In the genomic region with DNA sequence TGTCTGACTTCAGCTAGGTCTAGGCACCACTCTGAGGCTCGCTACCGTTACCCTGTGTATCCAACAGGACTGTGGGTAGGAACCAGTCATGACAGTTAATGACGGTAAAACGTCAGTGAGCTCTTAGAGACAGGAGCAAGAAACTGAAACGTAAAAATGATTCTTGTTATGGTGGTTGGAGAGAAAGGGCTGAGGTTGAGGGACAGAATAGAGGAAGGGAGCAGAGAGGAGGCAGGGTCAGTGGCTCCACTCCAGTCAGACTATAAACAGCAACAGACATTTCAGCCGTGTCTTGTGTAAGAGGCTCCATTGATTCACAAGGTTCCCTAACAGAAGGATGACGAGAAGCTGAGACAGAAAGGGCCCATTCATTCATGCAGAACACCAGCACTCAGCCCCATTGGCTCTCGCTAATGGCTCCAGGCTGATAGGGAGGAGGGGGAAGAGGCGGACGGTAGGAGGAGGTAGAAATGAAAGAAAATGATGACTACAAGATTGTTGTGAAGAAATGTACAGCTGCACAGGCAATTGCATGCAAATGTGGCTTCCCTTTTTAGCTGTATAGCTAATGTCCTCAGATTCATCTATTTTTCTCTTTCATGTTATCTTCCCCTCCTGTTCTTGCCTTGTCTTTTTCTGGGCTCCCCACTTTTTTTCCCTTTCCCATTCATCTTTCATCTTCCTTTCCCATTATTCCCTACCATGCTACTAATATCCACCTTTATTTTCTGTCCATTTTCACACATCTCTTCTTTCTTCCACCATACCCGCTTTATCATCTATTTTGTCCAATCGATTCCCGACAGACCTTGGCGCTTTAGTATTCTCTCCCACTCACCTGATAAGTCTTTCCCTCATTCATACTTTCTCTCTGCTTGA, we compare ENCODE assay signal across 2 cellular contexts.
TF ChIP-seq lines count a peak whose summit lies in the region.

No MANE protein-coding gene starts in this region.

TF ChIP-seq in liver, 16 proteins besides CTCF, POLR2A, EP300 and RAD21 (continued from another document):
- TF ChIP-seq, protein P1, sequence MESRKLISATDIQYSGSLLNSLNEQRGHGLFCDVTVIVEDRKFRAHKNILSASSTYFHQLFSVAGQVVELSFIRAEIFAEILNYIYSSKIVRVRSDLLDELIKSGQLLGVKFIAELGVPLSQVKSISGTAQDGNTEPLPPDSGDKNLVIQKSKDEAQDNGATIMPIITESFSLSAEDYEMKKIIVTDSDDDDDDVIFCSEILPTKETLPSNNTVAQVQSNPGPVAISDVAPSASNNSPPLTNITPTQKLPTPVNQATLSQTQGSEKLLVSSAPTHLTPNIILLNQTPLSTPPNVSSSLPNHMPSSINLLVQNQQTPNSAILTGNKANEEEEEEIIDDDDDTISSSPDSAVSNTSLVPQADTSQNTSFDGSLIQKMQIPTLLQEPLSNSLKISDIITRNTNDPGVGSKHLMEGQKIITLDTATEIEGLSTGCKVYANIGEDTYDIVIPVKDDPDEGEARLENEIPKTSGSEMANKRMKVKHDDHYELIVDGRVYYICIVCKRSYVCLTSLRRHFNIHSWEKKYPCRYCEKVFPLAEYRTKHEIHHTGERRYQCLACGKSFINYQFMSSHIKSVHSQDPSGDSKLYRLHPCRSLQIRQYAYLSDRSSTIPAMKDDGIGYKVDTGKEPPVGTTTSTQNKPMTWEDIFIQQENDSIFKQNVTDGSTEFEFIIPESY (IDR thresholded peaks at IDR 0.05), result no peak
- no peak for TF ChIP-seq YY1 (IDR thresholded peaks at IDR 0.05)
- TF ChIP-seq EGR1 (IDR thresholded peaks at IDR 0.05; ENCODE audit: low read depth in 2 of 2), result no peak
- TF ChIP-seq, protein P2, sequence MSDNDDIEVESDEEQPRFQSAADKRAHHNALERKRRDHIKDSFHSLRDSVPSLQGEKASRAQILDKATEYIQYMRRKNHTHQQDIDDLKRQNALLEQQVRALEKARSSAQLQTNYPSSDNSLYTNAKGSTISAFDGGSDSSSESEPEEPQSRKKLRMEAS (IDR thresholded peaks at IDR 0.05), result no peak
- TF ChIP-seq FOXA1 (IDR thresholded peaks at IDR 0.05), result no peak
- no peak for TF ChIP-seq NR2F2 (IDR thresholded peaks at IDR 0.05)
- no peak for TF ChIP-seq HNF4G (IDR thresholded peaks at IDR 0.05)
- no peak for TF ChIP-seq JUND (IDR thresholded peaks at IDR 0.05)

TF ChIP-seq in HepG2, 621 proteins besides CTCF, POLR2A, EP300 and RAD21 (continued from another document):
- TF ChIP-seq, protein P3, sequence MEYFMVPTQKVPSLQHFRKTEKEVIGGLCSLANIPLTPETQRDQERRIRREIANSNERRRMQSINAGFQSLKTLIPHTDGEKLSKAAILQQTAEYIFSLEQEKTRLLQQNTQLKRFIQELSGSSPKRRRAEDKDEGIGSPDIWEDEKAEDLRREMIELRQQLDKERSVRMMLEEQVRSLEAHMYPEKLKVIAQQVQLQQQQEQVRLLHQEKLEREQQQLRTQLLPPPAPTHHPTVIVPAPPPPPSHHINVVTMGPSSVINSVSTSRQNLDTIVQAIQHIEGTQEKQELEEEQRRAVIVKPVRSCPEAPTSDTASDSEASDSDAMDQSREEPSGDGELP (IDR thresholded peaks at IDR 0.05; ENCODE audit: borderline replicate concordance, low read depth), result no peak
- no peak for TF ChIP-seq ZNF20 (CRISPR knock-in tag; IDR thresholded peaks at IDR 0.05)
- TF ChIP-seq ZSCAN20 (CRISPR knock-in tag; IDR thresholded peaks at IDR 0.05; ENCODE audit: borderline replicate concordance), result no peak
- TF ChIP-seq, protein P4, sequence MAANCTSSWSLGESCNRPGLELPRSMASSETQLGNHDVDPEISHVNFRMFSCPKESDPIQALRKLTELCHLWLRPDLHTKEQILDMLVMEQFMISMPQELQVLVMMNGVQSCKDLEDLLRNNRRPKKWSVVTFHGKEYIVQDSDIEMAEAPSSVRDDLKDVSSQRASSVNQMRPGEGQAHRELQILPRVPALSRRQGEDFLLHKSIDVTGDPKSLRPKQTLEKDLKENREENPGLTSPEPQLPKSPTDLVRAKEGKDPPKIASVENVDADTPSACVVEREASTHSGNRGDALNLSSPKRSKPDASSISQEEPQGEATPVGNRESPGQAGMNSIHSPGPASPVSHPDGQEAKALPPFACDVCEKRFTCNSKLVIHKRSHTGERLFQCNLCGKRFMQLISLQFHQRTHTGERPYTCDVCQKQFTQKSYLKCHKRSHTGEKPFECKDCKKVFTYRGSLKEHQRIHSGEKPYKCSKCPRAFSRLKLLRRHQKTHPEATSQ (CRISPR knock-in tag; IDR thresholded peaks at IDR 0.05; ENCODE audit: borderline replicate concordance), result no peak
- TF ChIP-seq, protein P5, sequence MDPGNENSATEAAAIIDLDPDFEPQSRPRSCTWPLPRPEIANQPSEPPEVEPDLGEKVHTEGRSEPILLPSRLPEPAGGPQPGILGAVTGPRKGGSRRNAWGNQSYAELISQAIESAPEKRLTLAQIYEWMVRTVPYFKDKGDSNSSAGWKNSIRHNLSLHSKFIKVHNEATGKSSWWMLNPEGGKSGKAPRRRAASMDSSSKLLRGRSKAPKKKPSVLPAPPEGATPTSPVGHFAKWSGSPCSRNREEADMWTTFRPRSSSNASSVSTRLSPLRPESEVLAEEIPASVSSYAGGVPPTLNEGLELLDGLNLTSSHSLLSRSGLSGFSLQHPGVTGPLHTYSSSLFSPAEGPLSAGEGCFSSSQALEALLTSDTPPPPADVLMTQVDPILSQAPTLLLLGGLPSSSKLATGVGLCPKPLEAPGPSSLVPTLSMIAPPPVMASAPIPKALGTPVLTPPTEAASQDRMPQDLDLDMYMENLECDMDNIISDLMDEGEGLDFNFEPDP (CRISPR knock-in tag; conservative IDR thresholded peaks at IDR 0.05), result no peak
- TF ChIP-seq, protein P6, sequence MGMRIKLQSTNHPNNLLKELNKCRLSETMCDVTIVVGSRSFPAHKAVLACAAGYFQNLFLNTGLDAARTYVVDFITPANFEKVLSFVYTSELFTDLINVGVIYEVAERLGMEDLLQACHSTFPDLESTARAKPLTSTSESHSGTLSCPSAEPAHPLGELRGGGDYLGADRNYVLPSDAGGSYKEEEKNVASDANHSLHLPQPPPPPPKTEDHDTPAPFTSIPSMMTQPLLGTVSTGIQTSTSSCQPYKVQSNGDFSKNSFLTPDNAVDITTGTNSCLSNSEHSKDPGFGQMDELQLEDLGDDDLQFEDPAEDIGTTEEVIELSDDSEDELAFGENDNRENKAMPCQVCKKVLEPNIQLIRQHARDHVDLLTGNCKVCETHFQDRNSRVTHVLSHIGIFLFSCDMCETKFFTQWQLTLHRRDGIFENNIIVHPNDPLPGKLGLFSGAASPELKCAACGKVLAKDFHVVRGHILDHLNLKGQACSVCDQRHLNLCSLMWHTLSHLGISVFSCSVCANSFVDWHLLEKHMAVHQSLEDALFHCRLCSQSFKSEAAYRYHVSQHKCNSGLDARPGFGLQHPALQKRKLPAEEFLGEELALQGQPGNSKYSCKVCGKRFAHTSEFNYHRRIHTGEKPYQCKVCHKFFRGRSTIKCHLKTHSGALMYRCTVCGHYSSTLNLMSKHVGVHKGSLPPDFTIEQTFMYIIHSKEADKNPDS (CRISPR knock-in tag; IDR thresholded peaks at IDR 0.05), result no peak
